8 cellular contexts compared by ENCODE assay signal in genomic region chr2:24972315-24972958, GRCh38. TPM values are rescaled to one million over a fixed set of nuclear protein-coding genes. Genes with fewer than 3 reads are reported as not detected.
DNase-seq lines count a peak whose midpoint lies in the region; ATAC-seq and TF ChIP-seq lines count a peak whose summit lies in the region.

No MANE protein-coding gene starts in this region.

- peak overlapping the region; percentile 100 for H3K27ac Mint-ChIP-seq in activated CD8-positive, alpha-beta memory T cell treated with anti-CD3 and anti-CD28 coated beads, Interleukin-2, amount 10 ng/mL, durations not matched to agents 7 days and 5 days

- no peaks in the 10 kb centered on the region for H3K9me3 Mint-ChIP-seq in activated CD8-positive, alpha-beta memory T cell treated with anti-CD3 and anti-CD28 coated beads, Interleukin-2, amount 10 ng/mL, durations not matched to agents 7 days and 5 days (ENCODE audit: low read depth)

- no peaks in the 10 kb centered on the region for H3K36me3 Mint-ChIP-seq in activated CD8-positive, alpha-beta memory T cell treated with anti-CD3 and anti-CD28 coated beads, Interleukin-2, amount 10 ng/mL, durations not matched to agents 7 days and 5 days

- H3K4me1 Mint-ChIP-seq in activated CD8-positive, alpha-beta memory T cell treated with anti-CD3 and anti-CD28 coated beads, Interleukin-2, amount 10 ng/mL, durations not matched to agents 7 days and 5 days = peaks cover 23% of the 10 kb centered on the region

- ATAC-seq in activated CD8-positive, alpha-beta memory T cell treated with anti-CD3 and anti-CD28 coated beads, Interleukin-2, amount 10 ng/mL, durations not matched to agents 7 days and 5 days = no peak
- ATAC-seq in HG02763 (IDR thresholded peaks at IDR 0.05; ENCODE audit: unreplicated experiment) = no peak

- CTCF ChIA-PET in activated CD8-positive, alpha-beta memory T cell treated with anti-CD3 and anti-CD28 coated beads, Interleukin-2, amount 10 ng/mL, durations not matched to agents 7 days and 5 days (lab: Charles Lee) = interaction anchor here (1.0 to 9.0 kb wide), 3 partner anchors 155 to 562 kb away, joined by 3 to 170 read pairs (median 4); no protein-coding TSS in a partner anchor

- H3K27me3 Mint-ChIP-seq in activated CD8-positive, alpha-beta memory T cell treated with anti-CD3 and anti-CD28 coated beads, Interleukin-2, amount 10 ng/mL, durations not matched to agents 7 days and 5 days = no peaks in the 10 kb centered on the region

- peak overlapping the region; percentile 96 for H3K4me3 Mint-ChIP-seq in activated CD8-positive, alpha-beta memory T cell treated with anti-CD3 and anti-CD28 coated beads, Interleukin-2, amount 10 ng/mL, durations not matched to agents 7 days and 5 days

- TF ChIP-seq POLR2A in erythroblast (IDR thresholded peaks at IDR 0.05; ENCODE audit: low read length) = peak; percentile 79

- peak; percentile 45 for DNase-seq in NCI-H510A treated with DMSO at 0.1 percent for 48 hours (lab: John Stamatoyannopoulos, UW)
- no peak for DNase-seq in NCI-H510A (lab: John Stamatoyannopoulos, UW)
- DNase-seq in NCI-H2227 treated with DMSO at 0.1 percent for 48 hours (lab: John Stamatoyannopoulos, UW) = peak; percentile 70
- peak; percentile 66 for DNase-seq in activated CD8-positive, alpha-beta memory T cell treated with anti-CD3 and anti-CD28 coated beads, Interleukin-2, amount 10 ng/mL, durations not matched to agents 7 days and 5 days
- DNase-seq in erythroblast (lab: John Stamatoyannopoulos, UW) = peak; percentile 63 to 79
- DNase-seq in myocyte (ENCODE audit: low read depth) = peak; percentile 53
- peak; percentile 78 for DNase-seq in superior temporal gyrus (ENCODE audit: extremely low spot score)

RNA-seq across cellular contexts. Expression of gene DNAJC27, which starts 0.7 kb away (rescaled TPM):
- total RNA-seq in activated CD8-positive, alpha-beta memory T cell treated with anti-CD3 and anti-CD28 coated beads, Interleukin-2, amount 10 ng/mL, durations not matched to agents 7 days and 5 days = 1 to 10 TPM; 6.5 to 8.7 TPM
- total RNA-seq in myocyte = 6.0 and 8.6 TPM in 2 replicates
- polyA plus RNA-seq in myocyte (2012) = 2.4 TPM

RNA-seq across cellular contexts. Expression of gene ADCY3, which starts 52.4 kb away (rescaled TPM):
- 10 to 100 TPM; 81.4 to 85.0 TPM for total RNA-seq in activated CD8-positive, alpha-beta memory T cell treated with anti-CD3 and anti-CD28 coated beads, Interleukin-2, amount 10 ng/mL, durations not matched to agents 7 days and 5 days
- total RNA-seq in myocyte = 3.5 and 6.5 TPM in 2 replicates
- polyA plus RNA-seq in myocyte (2012) = 11.6 TPM

Comparison
In these comparisons a context has a peak if more than half of its experiments do, and no peak if none do; other contexts are left out.
1. RNA of gene ADCY3, which starts 52.4 kb away (total RNA-seq): 81.4 to 85.0 TPM in activated CD8-positive, alpha-beta memory T cell treated with anti-CD3 and anti-CD28 coated beads, Interleukin-2, amount 10 ng/mL, durations not matched to agents 7 days and 5 days; 3.5 to 6.5 TPM in myocyte; every median in the first group is over 10 times any median in the second.